Comparison of ENCODE assay signal across 8 cellular contexts in genomic region chr7:142412551-142413193, GRCh38.
A peak's percentile ranks its signal among the peaks of the same experiment; 100 is the strongest.
DNase-seq lines count a peak whose midpoint lies in the region; ATAC-seq, FAIRE-seq and TF ChIP-seq lines count a peak whose summit lies in the region.

No MANE protein-coding gene starts in this region.

- intact Hi-C loops in kidney (cut with DNase I), result no loop called here

- no peak overlapping the region for H3K4me3 Mint-ChIP-seq in stimulated activated naive CD8-positive, alpha-beta T cell treated with anti-CD3 and anti-CD28 coated beads, Interleukin-15, amount 100 ng/mL, for 72 hours

- H3K36me3 ChIP-seq in kidney (ENCODE audit: control insufficient read depth in 1 of 2, insufficient read depth in 2 of 2, low read length in 2 of 2), result no peaks in the 10 kb centered on the region

- peak; percentile 65 for TF ChIP-seq CTCF in kidney (IDR thresholded peaks at IDR 0.05; ENCODE audit: borderline replicate concordance, extremely low read depth, insufficient read depth)

- H3K4me1 ChIP-seq in kidney (ENCODE audit: control insufficient read depth in 1 of 2, insufficient read depth in 1 of 2, low read depth in 1 of 2, low read length in 2 of 2), result peaks cover 0 to 3% of the 10 kb centered on the region in 2 donors

- peak overlapping the region in 1 of 2 donors; percentile 42 for H3K27ac Mint-ChIP-seq in activated naive CD4-positive, alpha-beta T cell treated with anti-CD3 and anti-CD28 coated beads, Interleukin-2, amount 50 U/mL, for 72 hours
- H3K27ac Mint-ChIP-seq in stimulated activated naive CD8-positive, alpha-beta T cell treated with anti-CD3 and anti-CD28 coated beads, Interleukin-15, amount 100 ng/mL, for 72 hours, result no peak overlapping the region

- H3K27me3 Mint-ChIP-seq in stimulated activated naive CD8-positive, alpha-beta T cell treated with anti-CD3 and anti-CD28 coated beads, Interleukin-15, amount 100 ng/mL, for 72 hours, result no peaks in the 10 kb centered on the region

- H3K4me1 Mint-ChIP-seq in stimulated activated naive CD8-positive, alpha-beta T cell treated with anti-CD3 and anti-CD28 coated beads, Interleukin-15, amount 100 ng/mL, for 72 hours, result peaks cover 6% of the 10 kb centered on the region

- peak; percentile 91 for ATAC-seq in HG02852 (IDR thresholded peaks at IDR 0.05; ENCODE audit: unreplicated experiment)
- peak; percentile 80 to 82 for ATAC-seq in activated naive CD4-positive, alpha-beta T cell treated with anti-CD3 and anti-CD28 coated beads, Interleukin-2, amount 50 U/mL, for 72 hours
- peak; percentile 80 for ATAC-seq in stimulated activated naive CD8-positive, alpha-beta T cell treated with anti-CD3 and anti-CD28 coated beads, Interleukin-15, amount 100 ng/mL, for 72 hours

- H3K9ac ChIP-seq in kidney (ENCODE audit: low read length in 2 of 2), result no peak overlapping the region

- FAIRE-seq in GM18507 (lab: Jason Lieb, UNC) (peak; percentile 75), kidney (lab: Jason Lieb, UNC) (no peak)

- H3K9me3 ChIP-seq in kidney (ENCODE audit: control insufficient read depth in 1 of 2, low read length in 2 of 2), result no peaks in the 10 kb centered on the region

- no peaks in the 10 kb centered on the region for H3K9me3 Mint-ChIP-seq in activated naive CD4-positive, alpha-beta T cell treated with anti-CD3 and anti-CD28 coated beads, Interleukin-2, amount 50 U/mL, for 72 hours
- H3K9me3 Mint-ChIP-seq in stimulated activated naive CD8-positive, alpha-beta T cell treated with anti-CD3 and anti-CD28 coated beads, Interleukin-15, amount 100 ng/mL, for 72 hours, result no peaks in the 10 kb centered on the region

- no peak overlapping the region for H3K4me3 ChIP-seq in kidney (ENCODE audit: low read length in 2 of 2)

- H3K27ac ChIP-seq in kidney (ENCODE audit: low read depth in 2 of 2, low read length in 2 of 2), result no peak overlapping the region

- peak; percentile 57 to 70 for DNase-seq in AML-193 (lab: John Stamatoyannopoulos, UW)
- no peak for DNase-seq in GM18507 (ENCODE audit: extremely low spot score, insufficient read length, low read depth)
- DNase-seq in NCI-H460 (ENCODE audit: extremely low read depth, low read depth), result peak; percentile 35
- peak in 1 of 2 donors; percentile 38 for DNase-seq in activated naive CD4-positive, alpha-beta T cell treated with anti-CD3 and anti-CD28 coated beads, Interleukin-2, amount 50 U/mL, for 72 hours (ENCODE audit: low spot score in 2 of 2)
- DNase-seq in kidney, result no peak
- peak; percentile 24 to 34 for DNase-seq in stimulated activated naive CD8-positive, alpha-beta T cell treated with anti-CD3 and anti-CD28 coated beads, Interleukin-15, amount 100 ng/mL, for 72 hours
- DNase-seq in SHP77 treated with DMSO at 0.1 percent for 48 hours (lab: John Stamatoyannopoulos, UW), result no peak

- no peaks in the 10 kb centered on the region for H3K36me3 Mint-ChIP-seq in activated naive CD4-positive, alpha-beta T cell treated with anti-CD3 and anti-CD28 coated beads, Interleukin-2, amount 50 U/mL, for 72 hours

Comparison
In these comparisons a context has a peak if more than half of its experiments do, and no peak if none do; other contexts are left out.
1. DNase-seq: peak in AML-193 (2 of 2), NCI-H460 (single experiment) and stimulated activated naive CD8-positive, alpha-beta T cell treated with anti-CD3 and anti-CD28 coated beads, Interleukin-15, amount 100 ng/mL, for 72 hours (2 of 2); none in GM18507 (single experiment), kidney (single experiment) and SHP77 treated with DMSO at 0.1 percent for 48 hours (single experiment).
2. Peak in every context shown above with its lines, with median percentiles within 50 percentile points of each other: ATAC-seq.